In genomic region chr13:31965361-31966066, GRCh38 we compare ENCODE assay signal across 8 cellular contexts.
A peak's percentile ranks its signal among the peaks of the same experiment; 100 is the strongest.
DNase-seq lines count a peak whose midpoint lies in the region; ATAC-seq and TF ChIP-seq lines count a peak whose summit lies in the region.

No MANE protein-coding gene starts in this region.

- peaks cover 19% of the 10 kb centered on the region for H3K4me1 Mint-ChIP-seq in progenitor cell of endocrine pancreas (ENCODE audit: low read depth)
- peaks cover 18% of the 10 kb centered on the region for H3K4me1 Mint-ChIP-seq in osteocyte (ENCODE audit: unreplicated experiment)

- TF ChIP-seq CTCF in astrocyte of the spinal cord (IDR thresholded peaks at IDR 0.05; ENCODE audit: low read depth, low read length): no peak
- TF ChIP-seq CTCF in progenitor cell of endocrine pancreas (IDR thresholded peaks at IDR 0.05; ENCODE audit: unreplicated experiment): no peak
- no peak for TF ChIP-seq CTCF in osteocyte (IDR thresholded peaks at IDR 0.05)
- no peak for TF ChIP-seq CTCF in adrenal gland (IDR thresholded peaks at IDR 0.05)
- TF ChIP-seq CTCF in upper lobe of right lung (IDR thresholded peaks at IDR 0.05): no peak

- 43 to 60% (median 46%) methylated on average over 3 of the region's 3 CpGs for WGBS in adrenal gland, 4 donors

- H3K4me3 ChIP-seq in astrocyte of the spinal cord (ENCODE audit: low read depth, low read length) (no peak overlapping the region), adrenal gland (no peak overlapping the region), upper lobe of right lung (no peak overlapping the region)

- in situ Hi-C loops in astrocyte of the spinal cord (cut with HindIII; ENCODE audit: low sequenced_read_pairs): no loop called here

- H3K36me3 ChIP-seq in adrenal gland (replicated peaks in 1 of 2) (no peaks in the 10 kb centered on the region), upper lobe of right lung (no peaks in the 10 kb centered on the region)

- H3K9me3 Mint-ChIP-seq in progenitor cell of endocrine pancreas (ENCODE audit: low read depth) (peaks cover 10% of the 10 kb centered on the region), osteocyte (ENCODE audit: unreplicated experiment) (peaks cover 5% of the 10 kb centered on the region)

- TF ChIP-seq POLR2A in adrenal gland (IDR thresholded peaks at IDR 0.05): no peak

- no peaks in the 10 kb centered on the region for H3K27me3 Mint-ChIP-seq in progenitor cell of endocrine pancreas
- H3K27me3 Mint-ChIP-seq in osteocyte (ENCODE audit: unreplicated experiment): peaks cover 17% of the 10 kb centered on the region

- intact Hi-C loops in adrenal gland (cut with DNase I) (no loop called here), upper lobe of right lung (cut with DNase I) (no loop called here)

- H3K4me1 ChIP-seq in adrenal gland (replicated peaks in 1 of 2) (no peaks in the 10 kb centered on the region), upper lobe of right lung (peaks cover 10% of the 10 kb centered on the region)

- H3K36me3 Mint-ChIP-seq in progenitor cell of endocrine pancreas (ENCODE audit: insufficient read depth): peaks cover 2% of the 10 kb centered on the region
- no peaks in the 10 kb centered on the region for H3K36me3 Mint-ChIP-seq in osteocyte (ENCODE audit: unreplicated experiment)

- H3K4me3 Mint-ChIP-seq in progenitor cell of endocrine pancreas (ENCODE audit: low read depth) (no peak overlapping the region), osteocyte (ENCODE audit: unreplicated experiment) (no peak overlapping the region)

- H3K9me3 ChIP-seq in adrenal gland (replicated peaks in 1 of 3) (no peaks in the 10 kb centered on the region), upper lobe of right lung (no peaks in the 10 kb centered on the region)

- H3K27ac ChIP-seq in adrenal gland (no peak overlapping the region), upper lobe of right lung (no peak overlapping the region)

- peak; percentile 92 for ATAC-seq in GM19043 (IDR thresholded peaks at IDR 0.05; ENCODE audit: low read depth, unreplicated experiment)
- ATAC-seq in HG03025 (IDR thresholded peaks at IDR 0.05; ENCODE audit: low FRiP score, unreplicated experiment): peak; percentile 51
- ATAC-seq in upper lobe of right lung: no peak

- DNase-seq in astrocyte of the spinal cord (ENCODE audit: low read depth, low spot score) (peak; percentile 67), progenitor cell of endocrine pancreas (ENCODE audit: low spot score, unreplicated experiment) (no peak), osteocyte (ENCODE audit: extremely low spot score, unreplicated experiment) (no peak), adrenal gland (no peak), upper lobe of right lung (no peak)
- no peak for DNase-seq in stimulated activated naive CD4-positive, alpha-beta T cell treated with Interleukin-2 at 50 U/mL for 16 hours (lab: John Stamatoyannopoulos, UW)

- H3K27ac Mint-ChIP-seq in progenitor cell of endocrine pancreas: peak overlapping the region; percentile 9
- H3K27ac Mint-ChIP-seq in osteocyte (ENCODE audit: unreplicated experiment): no peak overlapping the region

- H3K27me3 ChIP-seq in adrenal gland: no peaks in the 10 kb centered on the region
- no peaks in the 10 kb centered on the region for H3K27me3 ChIP-seq in upper lobe of right lung
